Comparison of ENCODE assay signal across 14 cellular contexts in the genomic region with DNA sequence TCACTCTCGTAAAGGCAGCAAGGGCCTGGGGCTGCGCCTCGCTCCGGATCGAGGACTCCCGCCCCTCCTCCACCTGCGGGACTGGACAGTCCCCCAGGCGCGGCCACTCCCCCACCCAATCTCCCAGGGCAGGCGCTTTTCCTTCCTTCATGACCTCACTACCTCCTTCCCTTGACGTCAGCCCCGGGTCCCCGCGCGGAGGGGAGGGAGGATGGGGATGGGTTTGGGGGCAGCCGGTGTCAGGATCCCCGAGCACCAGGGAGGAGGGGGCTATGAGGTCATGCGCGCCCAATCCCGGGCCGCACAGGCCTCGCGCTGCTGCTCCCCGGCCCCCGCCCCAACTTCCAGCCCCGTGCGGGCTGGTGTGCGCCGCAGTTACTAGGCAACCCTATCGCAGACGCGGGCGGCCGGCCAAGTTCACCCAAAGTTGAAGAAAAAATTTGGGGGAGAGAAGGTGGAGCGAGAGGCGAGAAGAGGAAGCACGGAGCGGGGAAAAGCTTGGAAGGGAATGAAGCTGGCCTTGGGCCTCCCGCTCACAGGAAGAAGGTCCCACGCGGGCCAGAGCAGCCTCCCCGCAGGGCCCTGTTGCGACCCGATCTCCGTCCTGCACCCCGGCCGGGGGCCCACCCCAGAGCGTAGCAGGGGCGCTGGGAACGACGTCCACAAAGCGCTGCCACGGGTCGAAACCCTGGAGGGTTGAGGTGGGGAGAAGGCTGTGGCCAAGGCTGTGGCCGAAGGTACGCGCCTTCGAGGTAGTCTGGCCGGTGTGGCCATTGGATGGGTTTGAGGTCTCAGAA. TPM values are rescaled to one million over a fixed set of nuclear protein-coding genes. Genes with fewer than 3 reads are reported as not detected.
DNase-seq lines count a peak whose midpoint lies in the region; ATAC-seq, FAIRE-seq and TF ChIP-seq lines count a peak whose summit lies in the region.
"Had no signal": no experiment of that assay in that cellular context is flagged by ENCODE, and none has a peak within 500 bp of the region (broad histone marks: within the 10 kb centered on the region; RNA-seq: fewer than 3 reads in every experiment).

No MANE protein-coding gene starts in this region.

- no peaks in the 10 kb centered on the region for H3K9me3 Mint-ChIP-seq in activated CD4-positive, alpha-beta T cell treated with anti-CD3 and anti-CD28 coated beads, Interleukin-2, amount 10 ng/mL, durations not matched to agents 24 days and 14 days

- DNase-seq in activated CD4-positive, alpha-beta T cell treated with anti-CD3 and anti-CD28 coated beads, Interleukin-2, amount 10 ng/mL, durations not matched to agents 24 days and 14 days: peak; percentile 61
- no peak for DNase-seq in activated CD4-positive, alpha-beta T cell treated with anti-CD3 and anti-CD28 coated beads, Interleukin-2, amount 50 U/mL, for 48 hours
- DNase-seq in ecto neural progenitor cell (ENCODE audit: low spot score) (peak; percentile 67), kidney (peak; percentile 68), testis (peak; percentile 79), NCI-H2107 treated with DMSO at 0.1 percent for 48 hours (lab: John Stamatoyannopoulos, UW; ENCODE audit: unreplicated experiment) (no peak)
- DNase-seq: NCI-H524 treated with DMSO at 0.1 percent for 48 hours had no signal

- no peak for FAIRE-seq in kidney (lab: Jason Lieb, UNC)
- FAIRE-seq: frontal cortex, G401.6 had no signal

- no peak overlapping the region for H3K9ac ChIP-seq in kidney (ENCODE audit: low read length in 2 of 2)

- no peak overlapping the region for H3K27ac Mint-ChIP-seq in activated CD4-positive, alpha-beta T cell treated with anti-CD3 and anti-CD28 coated beads, Interleukin-2, amount 10 ng/mL, durations not matched to agents 24 days and 14 days

- H3K27me3 ChIP-seq in testis: no peaks in the 10 kb centered on the region

- intact Hi-C loops in activated CD4-positive, alpha-beta T cell treated with anti-CD3 and anti-CD28 coated beads, Interleukin-2, amount 10 ng/mL, durations not matched to agents 24 days and 14 days (cut with micrococcal nuclease): no loop called here
- intact Hi-C loops in kidney (cut with DNase I) (no loop called here), testis (cut with DNase I; ENCODE audit: low total_unique reads) (no loop called here)

- H3K36me3 ChIP-seq in kidney (ENCODE audit: control insufficient read depth in 1 of 2, insufficient read depth in 2 of 2, low read length in 2 of 2): no peaks in the 10 kb centered on the region
- H3K36me3 ChIP-seq in testis (ENCODE audit: low read depth, missing control alignments): no peaks in the 10 kb centered on the region

- H3K9me3 ChIP-seq in kidney (ENCODE audit: control insufficient read depth in 1 of 2, low read length in 2 of 2) (no peaks in the 10 kb centered on the region), testis (no peaks in the 10 kb centered on the region)

- 32 to 33% methylated on average over 50 to 59 of the region's 59 CpGs for WGBS in testis, 2 donors

- no peak for TF ChIP-seq CTCF in kidney (IDR thresholded peaks at IDR 0.05; ENCODE audit: borderline replicate concordance, extremely low read depth, insufficient read depth)
- no peak for TF ChIP-seq CTCF in testis (IDR thresholded peaks at IDR 0.05)

- peaks cover 3% of the 10 kb centered on the region for H3K4me1 Mint-ChIP-seq in activated CD4-positive, alpha-beta T cell treated with anti-CD3 and anti-CD28 coated beads, Interleukin-2, amount 10 ng/mL, durations not matched to agents 24 days and 14 days

- H3K4me1 ChIP-seq in kidney (ENCODE audit: control insufficient read depth in 1 of 2, insufficient read depth in 1 of 2, low read depth in 1 of 2, low read length in 2 of 2) (no peaks in the 10 kb centered on the region), testis (peaks cover 17% of the 10 kb centered on the region)

- H3K36me3 Mint-ChIP-seq in activated CD4-positive, alpha-beta T cell treated with anti-CD3 and anti-CD28 coated beads, Interleukin-2, amount 10 ng/mL, durations not matched to agents 24 days and 14 days (ENCODE audit: low read depth): no peaks in the 10 kb centered on the region

- TF ChIP-seq POLR2A in testis (IDR thresholded peaks at IDR 0.05): no peak

- H3K4me3 ChIP-seq in kidney (ENCODE audit: low read length in 2 of 2) (no peak overlapping the region), testis (peak overlapping the region; percentile 9 to 75)
- H3K4me3 ChIP-seq: HAP-1 had no signal

- H3K27me3 Mint-ChIP-seq in activated CD4-positive, alpha-beta T cell treated with anti-CD3 and anti-CD28 coated beads, Interleukin-2, amount 10 ng/mL, durations not matched to agents 24 days and 14 days: peaks cover 81% of the 10 kb centered on the region

- H3K27ac ChIP-seq in kidney (ENCODE audit: low read depth in 2 of 2, low read length in 2 of 2) (peak overlapping the region in 1 of 2 donors; percentile 43), testis (peak overlapping the region; percentile 81 to 91)

- no peak for ATAC-seq in GM21737 (IDR thresholded peaks at IDR 0.05; ENCODE audit: unreplicated experiment)
- no peak for ATAC-seq in GM18502 (IDR thresholded peaks at IDR 0.05; ENCODE audit: poor library complexity, unreplicated experiment)

- H3K4me3 Mint-ChIP-seq in activated CD4-positive, alpha-beta T cell treated with anti-CD3 and anti-CD28 coated beads, Interleukin-2, amount 10 ng/mL, durations not matched to agents 24 days and 14 days: no peak overlapping the region

RNA-seq across cellular contexts. Expression of a gene that starts 8.3 kb away (rescaled TPM):
- not detected in 2 replicates for total RNA-seq in activated CD4-positive, alpha-beta T cell treated with anti-CD3 and anti-CD28 coated beads, Interleukin-2, amount 10 ng/mL, durations not matched to agents 24 days and 14 days
- 0.66 TPM for total RNA-seq in kidney
- polyA plus RNA-seq in kidney (ENCODE audit: insufficient read depth, low read depth, low replicate concordance): 15.0 TPM
- 100 to 1,000 TPM; 189 to 278 TPM for total RNA-seq in testis
- 62.2 TPM for polyA plus RNA-seq in testis (ENCODE audit: insufficient read depth, low read depth, low replicate concordance)
- total RNA-seq: chondrocyte, frontal cortex, myocyte had no signal

Comparison
In these comparisons a context has a peak if more than half of its experiments do, and no peak if none do; other contexts are left out.
1. DNase-seq: peak in activated CD4-positive, alpha-beta T cell treated with anti-CD3 and anti-CD28 coated beads, Interleukin-2, amount 10 ng/mL, durations not matched to agents 24 days and 14 days (single experiment), ecto neural progenitor cell (single experiment), kidney (single experiment) and testis (single experiment); none in activated CD4-positive, alpha-beta T cell treated with anti-CD3 and anti-CD28 coated beads, Interleukin-2, amount 50 U/mL, for 48 hours (0 of 2) and NCI-H2107 treated with DMSO at 0.1 percent for 48 hours (single experiment).
2. H3K4me3 ChIP-seq: peak in testis (2 of 2); none in kidney (0 of 2).
3. RNA of a gene that starts 8.3 kb away (total RNA-seq): 189 to 278 TPM in testis; 0.66 TPM in kidney (single experiment) and not detected in activated CD4-positive, alpha-beta T cell treated with anti-CD3 and anti-CD28 coated beads, Interleukin-2, amount 10 ng/mL, durations not matched to agents 24 days and 14 days; every median in the first group is over 100 times any median in the second.